Comparison of ENCODE assay signal across 22 cellular contexts in genomic region chr16:35409503-35409902, GRCh38.
DNase-seq lines count a peak whose midpoint lies in the region; ATAC-seq, FAIRE-seq and TF ChIP-seq lines count a peak whose summit lies in the region.
"Had no signal": no experiment of that assay in that cellular context is flagged by ENCODE, and none has a peak within 500 bp of the region (broad histone marks: within the 10 kb centered on the region; RNA-seq: fewer than 3 reads in every experiment).

No MANE protein-coding gene starts in this region.

- H4K20me1 ChIP-seq in GM23338 (replicated peaks; ENCODE audit: insufficient read depth) = no peaks in the 10 kb centered on the region

- no peaks in the 10 kb centered on the region for H3K79me2 ChIP-seq in GM23338 (replicated peaks; ENCODE audit: insufficient read depth)

- H3K18ac ChIP-seq in mesenchymal stem cell (ENCODE audit: low read depth in 1 of 2, low read length in 2 of 2) = no peak overlapping the region

- H2AFZ ChIP-seq in GM23338 = no peak overlapping the region
- no peak overlapping the region for H2AFZ ChIP-seq in mesenchymal stem cell (ENCODE audit: low read depth, low read length)
- H2AFZ ChIP-seq: PC-9 had no signal

- H2BK12ac ChIP-seq in mesenchymal stem cell (ENCODE audit: low read length in 2 of 2) = no peak overlapping the region

- H3F3A ChIP-seq in GM23338 (replicated peaks; ENCODE audit: low read depth) = no peaks in the 10 kb centered on the region

- H2BK15ac ChIP-seq in mesenchymal stem cell (ENCODE audit: low read depth, poor library complexity, severe bottlenecking) = no peak overlapping the region

- no peak overlapping the region for H4K8ac ChIP-seq in mesenchymal stem cell (ENCODE audit: low read length)

- no peak overlapping the region for H4K91ac ChIP-seq in mesenchymal stem cell (ENCODE audit: low read length)

- H3K27me3 ChIP-seq in GM23338 (ENCODE audit: insufficient read depth) (no peaks in the 10 kb centered on the region), mesenchymal stem cell (ENCODE audit: control insufficient read depth in 1 of 2, insufficient read depth in 1 of 2, low read length in 2 of 2) (no peaks in the 10 kb centered on the region)
- H3K27me3 ChIP-seq: SJCRH30 had no signal

- peaks cover 26% of the 10 kb centered on the region for H3K36me3 Mint-ChIP-seq in GM23338 (ENCODE audit: low read depth)
- H3K36me3 Mint-ChIP-seq: CD8-positive, alpha-beta memory T cell had no signal

- H3K4ac ChIP-seq in mesenchymal stem cell (ENCODE audit: low read depth in 1 of 2, low read length in 2 of 2) = no peak overlapping the region

- H2AK5ac ChIP-seq in mesenchymal stem cell (ENCODE audit: low read length, severe bottlenecking) = no peak overlapping the region

- ATAC-seq in GM23338 = no peak
- ATAC-seq in left colon = no peak
- ATAC-seq in HG02763 (IDR thresholded peaks at IDR 0.05; ENCODE audit: unreplicated experiment) = no peak
- ATAC-seq in HG02884 (IDR thresholded peaks at IDR 0.05; ENCODE audit: unreplicated experiment) = no peak
- ATAC-seq: HCT116 had no signal

- no peak overlapping the region for H3K27ac ChIP-seq in GM23338 (ENCODE audit: low read depth)
- no peak overlapping the region for H3K27ac ChIP-seq in mesenchymal stem cell (ENCODE audit: low read length, poor library complexity, severe bottlenecking)
- H3K27ac ChIP-seq: KMS-11, PC-9, SJCRH30 had no signal

- peaks cover 32% of the 10 kb centered on the region for H3K9me3 ChIP-seq in mesenchymal stem cell (ENCODE audit: control insufficient read depth, low read length)
- H3K9me3 ChIP-seq: SJCRH30 had no signal

- H3K4me3 ChIP-seq in GM23338 (no peak overlapping the region), fibroblast of mammary gland (ENCODE audit: control insufficient read depth, low read depth, low read length) (no peak overlapping the region), mesenchymal stem cell (ENCODE audit: insufficient read depth in 1 of 2, low read depth in 1 of 2, low read length in 2 of 2) (no peak overlapping the region)
- H3K4me3 ChIP-seq: PC-9, SJCRH30 had no signal

- H3K14ac ChIP-seq in mesenchymal stem cell (ENCODE audit: low read length in 2 of 2) = no peak overlapping the region

- no peak overlapping the region for H3K27ac Mint-ChIP-seq in GM23338
- H3K27ac Mint-ChIP-seq: CD8-positive, alpha-beta memory T cell had no signal

- in situ Hi-C loops in SK-MEL-5 (cut with HindIII; ENCODE audit: low pct_unique_long_range_greater_than_20kb, low sequenced_read_pairs) = no loop called here

- H3K23ac ChIP-seq in mesenchymal stem cell (ENCODE audit: low read length in 2 of 2) = no peak overlapping the region

- H3K9ac ChIP-seq in mesenchymal stem cell (ENCODE audit: low read length) = no peak overlapping the region
- H3K9ac ChIP-seq: KMS-11 had no signal

- peak; percentile 58 for FAIRE-seq in A204.1 (lab: Jason Lieb, UNC)
- FAIRE-seq: GM19239 had no signal

- intact Hi-C loops in left colon (cut with DNase I, micrococcal nuclease) = no loop called here

- H3K4me1 Mint-ChIP-seq in GM23338 = no peaks in the 10 kb centered on the region
- H3K4me1 Mint-ChIP-seq: CD8-positive, alpha-beta memory T cell had no signal

- H2BK120ac ChIP-seq in mesenchymal stem cell (ENCODE audit: low read depth, low read length) = no peak overlapping the region

- peaks cover 90% of the 10 kb centered on the region for H3K9me3 Mint-ChIP-seq in GM23338

- TF ChIP-seq CTCF in GM23338 (conservative IDR thresholded peaks at IDR 0.05; ENCODE audit: low read depth in 2 of 2) = no peak
- TF ChIP-seq CTCF in fibroblast of mammary gland (conservative IDR thresholded peaks at IDR 0.05; ENCODE audit: control insufficient read depth, insufficient read depth, low read depth, low read length) = no peak

- no CpG with 5 or more reads among the region's 1 CpG for WGBS in mesenchymal stem cell

- H3K9me2 ChIP-seq in GM23338 (ENCODE audit: insufficient read depth) = no peaks in the 10 kb centered on the region

- H2BK5ac ChIP-seq in mesenchymal stem cell (ENCODE audit: low read depth, low read length, poor library complexity, severe bottlenecking) = no peak overlapping the region

- H3K4me1 ChIP-seq in GM23338 (ENCODE audit: insufficient read depth) (no peaks in the 10 kb centered on the region), mesenchymal stem cell (ENCODE audit: control insufficient read depth, insufficient read depth, low read depth, low read length) (no peaks in the 10 kb centered on the region)
- H3K4me1 ChIP-seq: SJCRH30 had no signal

- H3K79me1 ChIP-seq in mesenchymal stem cell (replicated peaks; ENCODE audit: low read length, poor library complexity, severe bottlenecking) = no peaks in the 10 kb centered on the region

- H3K27me3 Mint-ChIP-seq in GM23338 (ENCODE audit: insufficient read depth, low read depth, poor library complexity) = no peaks in the 10 kb centered on the region
- H3K27me3 Mint-ChIP-seq: CD8-positive, alpha-beta memory T cell had no signal

- H3K4me3 Mint-ChIP-seq in GM23338 = no peak overlapping the region
- H3K4me3 Mint-ChIP-seq: CD8-positive, alpha-beta memory T cell had no signal

- no peak for DNase-seq in GM23338 (ENCODE audit: low spot score)
- DNase-seq in SK-MEL-5 (ENCODE audit: low read depth, low spot score) = peak; percentile 32
- peak; percentile 10 for DNase-seq in fibroblast of mammary gland (ENCODE audit: low read depth)
- no peak for DNase-seq in left colon
- DNase-seq in mesenchymal stem cell = no peak
- DNase-seq: C1 segment of cervical spinal cord; CD8-positive, alpha-beta memory T cell; DND-41; GDM1; GOT3; NCI-H1417 treated with DMSO at 0.1 percent for 48 hours; NCI-H1930; NCI-H345; NCI-H524 treated with DMSO at 0.1 percent for 48 hours; PC-9; SJCRH30 had no signal

- H3K36me3 ChIP-seq in GM23338 (ENCODE audit: insufficient read depth) (0 out of 2 replicates have a peak, but pooled peaks cover 9% of the 10 kb centered on the region), mesenchymal stem cell (ENCODE audit: control insufficient read depth in 1 of 2, insufficient read depth in 2 of 2, low read depth in 1 of 2, low read length in 2 of 2) (no peaks in the 10 kb centered on the region)
- H3K36me3 ChIP-seq: SJCRH30 had no signal

- no peak overlapping the region for H3K4me2 ChIP-seq in GM23338
- no peak overlapping the region for H3K4me2 ChIP-seq in mesenchymal stem cell (ENCODE audit: low read length, poor library complexity, severe bottlenecking)
- H3K4me2 ChIP-seq: KMS-11, PC-9 had no signal

TF ChIP-seq in GM23338, 12 proteins besides CTCF, POLR2A, EP300 and RAD21:
- peak; percentile 51 for TF ChIP-seq CREB1 (CRISPR knock-in tag; IDR thresholded peaks at IDR 0.05; ENCODE audit: low read depth)
- no peak for TF ChIP-seq ZNF331 (CRISPR knock-in tag; IDR thresholded peaks at IDR 0.05; ENCODE audit: low read depth)

Comparison
In these comparisons a context has a peak if more than half of its experiments do, and no peak if none do; other contexts are left out.
1. DNase-seq: peak in SK-MEL-5 (single experiment) and fibroblast of mammary gland (single experiment); none in GM23338 (single experiment), left colon (0 of 2) and mesenchymal stem cell (single experiment).